1 cellular context compared by ENCODE assay signal in the genomic region with DNA sequence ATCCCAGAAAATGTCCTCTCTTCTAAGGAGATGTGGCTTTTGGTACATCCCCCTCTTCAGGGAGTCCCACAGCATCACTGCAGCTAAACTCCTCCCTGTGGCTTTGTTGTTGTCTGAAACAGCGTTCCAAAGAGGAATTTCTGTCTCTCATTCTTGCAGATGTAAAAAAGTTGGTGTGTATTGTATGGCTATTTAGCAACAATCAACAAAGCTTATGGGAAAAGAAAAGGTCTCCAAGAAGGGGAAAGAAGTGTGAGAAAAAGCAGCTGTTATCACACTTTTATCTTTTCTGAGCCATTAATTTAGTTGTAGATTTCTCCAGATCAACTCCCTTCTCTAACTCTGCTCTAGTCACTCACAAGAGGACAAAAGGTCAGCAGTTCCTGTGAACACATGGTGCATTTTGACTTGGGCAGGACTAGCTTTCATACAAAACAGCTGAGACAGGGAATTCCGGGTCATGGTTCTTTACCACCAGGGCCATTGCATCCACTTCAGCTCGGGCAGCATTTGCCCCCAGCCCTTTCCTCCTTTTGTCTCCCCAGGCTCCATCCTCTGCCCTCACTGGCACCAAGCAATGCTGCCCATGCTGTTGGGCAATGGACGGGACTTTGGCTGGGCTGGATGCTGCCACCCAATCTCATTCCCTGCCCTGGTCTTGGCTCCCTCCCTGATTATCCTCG.
TF ChIP-seq lines count a peak whose summit lies in the region.

No MANE protein-coding gene starts in this region.

TF ChIP-seq in H1, 55 proteins besides CTCF, POLR2A, EP300 and RAD21 (continued from another document):
- TF ChIP-seq SAP30 (IDR thresholded peaks at IDR 0.05; ENCODE audit: insufficient read depth, insufficient replicate concordance, low read length) (no peak), NRF1 (IDR thresholded peaks at IDR 0.05; ENCODE audit: low read depth, low read length) (no peak)
TF ChIP-seq in H1: peak in this region for 0.
